In the genomic region with DNA sequence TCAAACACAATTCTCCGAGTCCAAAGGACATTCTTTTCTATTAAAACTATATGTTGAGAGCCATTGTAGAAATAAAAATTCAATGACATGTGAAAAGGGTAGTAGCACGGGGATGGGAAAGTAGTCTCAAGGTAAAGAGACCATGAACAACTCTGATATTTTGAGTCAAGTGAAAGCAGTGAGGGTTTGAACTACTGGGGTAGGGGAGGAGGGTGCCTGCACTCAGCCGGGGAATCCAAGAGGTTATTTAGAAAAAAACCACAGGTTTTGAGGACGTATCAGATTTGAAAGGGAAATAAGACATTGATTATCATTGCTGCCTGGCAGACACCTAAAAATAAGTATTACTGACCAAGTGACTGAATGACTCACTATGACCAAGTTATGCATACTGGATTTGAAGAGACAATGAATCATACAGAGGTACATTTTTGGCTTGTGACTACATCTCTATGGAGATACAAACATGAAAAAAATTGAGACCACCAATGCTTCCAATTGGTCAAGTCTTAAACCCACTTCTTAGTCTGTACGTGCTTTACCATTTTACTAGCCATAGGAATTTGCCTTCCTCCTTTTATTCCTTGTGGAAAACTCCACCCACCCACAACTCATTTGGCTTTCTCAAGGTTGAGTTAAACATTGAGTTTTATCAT, we compare ENCODE assay signal across 13 cellular contexts. TPM values are rescaled to one million over a fixed set of nuclear protein-coding genes. Genes with fewer than 3 reads are reported as not detected.
A peak's percentile ranks its signal among the peaks of the same experiment; 100 is the strongest.
DNase-seq lines count a peak whose midpoint lies in the region; ATAC-seq and TF ChIP-seq lines count a peak whose summit lies in the region.
"Had no signal": no experiment of that assay in that cellular context is flagged by ENCODE, and none has a peak within 500 bp of the region (broad histone marks: within the 10 kb centered on the region; RNA-seq: fewer than 3 reads in every experiment).

No MANE protein-coding gene starts in this region.

- no peak for TF ChIP-seq CTCF in AG09309 (IDR thresholded peaks at IDR 0.05; ENCODE audit: control insufficient read depth, insufficient read depth, low read depth, low read length, missing control alignments)
- no peak for TF ChIP-seq CTCF in epithelial cell of proximal tubule (conservative IDR thresholded peaks at IDR 0.05; ENCODE audit: low read depth, low read length)

- H3K4me3 ChIP-seq in AG09309 (ENCODE audit: control insufficient read depth, low read depth, low read length) (no peak overlapping the region), epithelial cell of proximal tubule (ENCODE audit: low read depth, low read length) (no peak overlapping the region)
- H3K4me3 ChIP-seq: esophagus muscularis mucosa had no signal

- intact Hi-C loops in left colon (cut with DNase I, micrococcal nuclease): no loop called here

- DNase-seq in AG09309 (ENCODE audit: low read depth) (peak; percentile 10), epithelial cell of proximal tubule (ENCODE audit: low read depth) (peak; percentile 41), left colon (no peak), NCI-H748 (lab: John Stamatoyannopoulos, UW; ENCODE audit: unreplicated experiment) (no peak), NCI-H1105 treated with DMSO at 0.1 percent for 48 hours (lab: John Stamatoyannopoulos, UW) (no peak)
- DNase-seq: naive B cell; NCI-H1417; stimulated activated CD4-positive, alpha-beta T cell treated with anti-CD3 and anti-CD28 coated beads, Interleukin-4, amount 100 ng/mL, for 24 hours; T-helper 17 cell had no signal

- peak; percentile 63 for ATAC-seq in GM21390 (IDR thresholded peaks at IDR 0.05; ENCODE audit: unreplicated experiment)
- ATAC-seq in HG03565 (IDR thresholded peaks at IDR 0.05; ENCODE audit: unreplicated experiment): peak; percentile 62
- no peak for ATAC-seq in HG03045 (IDR thresholded peaks at IDR 0.05; ENCODE audit: unreplicated experiment)
- no peak for ATAC-seq in left colon
- ATAC-seq: T-helper 17 cell had no signal

RNA-seq across cellular contexts. Expression of gene OR52H1, which starts 2.2 kb away (rescaled TPM):
- total RNA-seq in epithelial cell of proximal tubule: not detected in 2 replicates
- under 1 TPM; 0.25 to 0.27 TPM for total RNA-seq in left colon
- total RNA-seq: esophagus muscularis mucosa, T-helper 17 cell had no signal

RNA-seq across cellular contexts. Expression of gene OR52B6, which starts 30.1 kb away (rescaled TPM):
- total RNA-seq in epithelial cell of proximal tubule: not detected in 2 replicates
- not detected for total RNA-seq in left colon
- total RNA-seq: esophagus muscularis mucosa, T-helper 17 cell had no signal

RNA-seq across cellular contexts. Expression of gene UBQLNL, which starts 34.1 kb away (rescaled TPM):
- total RNA-seq in epithelial cell of proximal tubule (0.06 TPM in 1 of 2 replicates, not detected in the other), left colon (under 1 TPM; 0.25 to 0.49 TPM)

RNA-seq across cellular contexts. Expression of gene UBQLN3, which starts 40.8 kb away (rescaled TPM):
- not detected in 2 replicates for total RNA-seq in epithelial cell of proximal tubule
- not detected for total RNA-seq in left colon

RNA-seq across cellular contexts. Expression of gene TRIM6, which starts 45.9 kb away (rescaled TPM):
- total RNA-seq in epithelial cell of proximal tubule (1.4 and 6.3 TPM in 2 replicates), left colon (1 to 10 TPM in 1 of 2 donors, under 1 TPM in 1; 0.40 to 1.7 TPM)
- total RNA-seq: T-helper 17 cell had no signal

Comparison
In these comparisons a context has a peak if more than half of its experiments do, and no peak if none do; other contexts are left out.
1. DNase-seq: peak in AG09309 (single experiment) and epithelial cell of proximal tubule (single experiment); none in left colon (0 of 2), NCI-H748 (single experiment) and NCI-H1105 treated with DMSO at 0.1 percent for 48 hours (single experiment).
2. ATAC-seq: peak in GM21390 (single experiment) and HG03565 (single experiment); none in HG03045 (single experiment) and left colon (single experiment).